12 cellular contexts compared by ENCODE assay signal in genomic region chr2:181570833-181571661, GRCh38.
DNase-seq lines count a peak whose midpoint lies in the region; ATAC-seq, FAIRE-seq and TF ChIP-seq lines count a peak whose summit lies in the region.
"Had no signal": no experiment of that assay in that cellular context is flagged by ENCODE, and none has a peak within 500 bp of the region (broad histone marks: within the 10 kb centered on the region; RNA-seq: fewer than 3 reads in every experiment).

No MANE protein-coding gene starts in this region.

- intact Hi-C loops in upper lobe of right lung (cut with DNase I), result no loop called here

- TF ChIP-seq POLR2A in H54 (IDR thresholded peaks at IDR 0.05; ENCODE audit: low read depth, low read length), result no peak

- no peaks in the 10 kb centered on the region for H3K36me3 Mint-ChIP-seq in activated naive CD8-positive, alpha-beta T cell treated with anti-CD3 and anti-CD28 coated beads, Interleukin-2, amount 10 ng/mL, durations not matched to agents 7 days and 5 days
- no peaks in the 10 kb centered on the region for H3K36me3 Mint-ChIP-seq in activated naive CD8-positive, alpha-beta T cell treated with anti-CD3 and anti-CD28 coated beads, Interleukin-2, amount 50 U/mL, for 24 hours (ENCODE audit: low read depth)
- H3K36me3 Mint-ChIP-seq in endodermal cell (ENCODE audit: low read depth), result no peaks in the 10 kb centered on the region
- H3K36me3 Mint-ChIP-seq in activated T-cell treated with anti-CD3 and anti-CD28 coated beads, Interleukin-2, amount 50 U/mL, for 72 hours (ENCODE audit: insufficient read depth in 2 of 2), result no peaks in the 10 kb centered on the region
- H3K36me3 Mint-ChIP-seq: CD8-positive, alpha-beta memory T cell had no signal

- H3K27ac ChIP-seq in endodermal cell (ENCODE audit: low read depth, low read length) (no peak overlapping the region), upper lobe of right lung (no peak overlapping the region)
- H3K27ac ChIP-seq: SJSA1 had no signal

- peak overlapping the region; percentile 2 for H3K4me3 Mint-ChIP-seq in activated naive CD8-positive, alpha-beta T cell treated with anti-CD3 and anti-CD28 coated beads, Interleukin-2, amount 10 ng/mL, durations not matched to agents 7 days and 5 days
- no peak overlapping the region for H3K4me3 Mint-ChIP-seq in activated naive CD8-positive, alpha-beta T cell treated with anti-CD3 and anti-CD28 coated beads, Interleukin-2, amount 50 U/mL, for 24 hours
- H3K4me3 Mint-ChIP-seq in endodermal cell, result no peak overlapping the region
- peak overlapping the region in 1 of 2 donors; percentile 38 for H3K4me3 Mint-ChIP-seq in activated T-cell treated with anti-CD3 and anti-CD28 coated beads, Interleukin-2, amount 50 U/mL, for 72 hours

- TF ChIP-seq CTCF in endodermal cell (conservative IDR thresholded peaks at IDR 0.05) (peak; percentile 44), upper lobe of right lung (IDR thresholded peaks at IDR 0.05) (peak; percentile 30)

- 94 to 100% methylated on average over 2 to 4 of the region's 4 CpGs for WGBS in endodermal cell (ENCODE audit: insufficient coverage in 1 of 2, insufficient read length in 1 of 2), 2 experiments

- H3K27me3 ChIP-seq in endodermal cell (ENCODE audit: control insufficient read depth, insufficient read depth, low read length, poor library complexity, severe bottlenecking), result peaks cover 43% of the 10 kb centered on the region
- H3K27me3 ChIP-seq in upper lobe of right lung, result no peaks in the 10 kb centered on the region

- peaks cover 6% of the 10 kb centered on the region for H3K4me1 Mint-ChIP-seq in activated naive CD8-positive, alpha-beta T cell treated with anti-CD3 and anti-CD28 coated beads, Interleukin-2, amount 10 ng/mL, durations not matched to agents 7 days and 5 days
- no peaks in the 10 kb centered on the region for H3K4me1 Mint-ChIP-seq in activated naive CD8-positive, alpha-beta T cell treated with anti-CD3 and anti-CD28 coated beads, Interleukin-2, amount 50 U/mL, for 24 hours
- peaks cover 21% of the 10 kb centered on the region for H3K4me1 Mint-ChIP-seq in endodermal cell
- no peaks in the 10 kb centered on the region for H3K4me1 Mint-ChIP-seq in activated T-cell treated with anti-CD3 and anti-CD28 coated beads, Interleukin-2, amount 50 U/mL, for 72 hours (ENCODE audit: low read depth)

- ATAC-seq in activated naive CD8-positive, alpha-beta T cell treated with anti-CD3 and anti-CD28 coated beads, Interleukin-2, amount 10 ng/mL, durations not matched to agents 7 days and 5 days (ENCODE audit: low read depth), result no peak
- ATAC-seq in activated naive CD8-positive, alpha-beta T cell treated with anti-CD3 and anti-CD28 coated beads, Interleukin-2, amount 50 U/mL, for 24 hours, result no peak
- ATAC-seq in upper lobe of right lung, result no peak
- no peak for ATAC-seq in activated T-cell treated with anti-CD3 and anti-CD28 coated beads, Interleukin-2, amount 50 U/mL, for 72 hours (replicated peaks in 1 of 2)
- ATAC-seq: sciatic nerve had no signal

- no peak overlapping the region for H3K9ac ChIP-seq in endodermal cell (ENCODE audit: extremely low read depth, low read length, poor library complexity, severe bottlenecking)

- DNase-seq in activated naive CD8-positive, alpha-beta T cell treated with anti-CD3 and anti-CD28 coated beads, Interleukin-2, amount 10 ng/mL, durations not matched to agents 7 days and 5 days, result no peak
- DNase-seq in activated naive CD8-positive, alpha-beta T cell treated with anti-CD3 and anti-CD28 coated beads, Interleukin-2, amount 50 U/mL, for 24 hours, result no peak
- peak; percentile 9 for DNase-seq in NCI-H446 treated with DMSO at 0.1 percent for 48 hours (lab: John Stamatoyannopoulos, UW)
- DNase-seq in endodermal cell, result no peak
- DNase-seq in upper lobe of right lung, result no peak
- no peak for DNase-seq in H54 (ENCODE audit: insufficient read length, low spot score)
- DNase-seq in activated naive CD4-positive, alpha-beta T cell treated with anti-CD3 and anti-CD28 coated beads, Interleukin-2, amount 50 U/mL, for 16 hours, result no peak
- DNase-seq in activated T-cell treated with anti-CD3 and anti-CD28 coated beads, Interleukin-2, amount 50 U/mL, for 72 hours, result no peak
- DNase-seq: CD8-positive, alpha-beta memory T cell; KG1 had no signal

- H3K36me3 ChIP-seq in endodermal cell (ENCODE audit: control insufficient read depth, insufficient read depth, low read length) (no peaks in the 10 kb centered on the region), upper lobe of right lung (no peaks in the 10 kb centered on the region)
- H3K36me3 ChIP-seq: SJSA1 had no signal

- H3K4me3 ChIP-seq in endodermal cell (ENCODE audit: low read length) (no peak overlapping the region), upper lobe of right lung (no peak overlapping the region)
- H3K4me3 ChIP-seq: SJSA1 had no signal

- H3K9me3 ChIP-seq in endodermal cell (ENCODE audit: control insufficient read depth, low read length) (no peaks in the 10 kb centered on the region), upper lobe of right lung (no peaks in the 10 kb centered on the region)
- H3K9me3 ChIP-seq: SJSA1 had no signal

- H3K9me3 Mint-ChIP-seq in activated naive CD8-positive, alpha-beta T cell treated with anti-CD3 and anti-CD28 coated beads, Interleukin-2, amount 10 ng/mL, durations not matched to agents 7 days and 5 days, result no peaks in the 10 kb centered on the region
- H3K9me3 Mint-ChIP-seq in activated naive CD8-positive, alpha-beta T cell treated with anti-CD3 and anti-CD28 coated beads, Interleukin-2, amount 50 U/mL, for 24 hours, result no peaks in the 10 kb centered on the region
- H3K9me3 Mint-ChIP-seq in endodermal cell, result no peaks in the 10 kb centered on the region
- no peaks in the 10 kb centered on the region for H3K9me3 Mint-ChIP-seq in activated T-cell treated with anti-CD3 and anti-CD28 coated beads, Interleukin-2, amount 50 U/mL, for 72 hours
- H3K9me3 Mint-ChIP-seq: CD8-positive, alpha-beta memory T cell had no signal

- no peak for FAIRE-seq in H54 (lab: Jason Lieb, UNC)

- no peak overlapping the region for H3K27ac Mint-ChIP-seq in activated naive CD8-positive, alpha-beta T cell treated with anti-CD3 and anti-CD28 coated beads, Interleukin-2, amount 10 ng/mL, durations not matched to agents 7 days and 5 days
- no peak overlapping the region for H3K27ac Mint-ChIP-seq in activated naive CD8-positive, alpha-beta T cell treated with anti-CD3 and anti-CD28 coated beads, Interleukin-2, amount 50 U/mL, for 24 hours
- no peak overlapping the region for H3K27ac Mint-ChIP-seq in endodermal cell
- no peak overlapping the region for H3K27ac Mint-ChIP-seq in activated T-cell treated with anti-CD3 and anti-CD28 coated beads, Interleukin-2, amount 50 U/mL, for 72 hours
- H3K27ac Mint-ChIP-seq: CD8-positive, alpha-beta memory T cell had no signal

- H3K27me3 Mint-ChIP-seq in activated naive CD8-positive, alpha-beta T cell treated with anti-CD3 and anti-CD28 coated beads, Interleukin-2, amount 10 ng/mL, durations not matched to agents 7 days and 5 days, result peaks cover 2% of the 10 kb centered on the region
- H3K27me3 Mint-ChIP-seq in activated naive CD8-positive, alpha-beta T cell treated with anti-CD3 and anti-CD28 coated beads, Interleukin-2, amount 50 U/mL, for 24 hours, result peaks cover 6% of the 10 kb centered on the region
- peaks cover 20% of the 10 kb centered on the region for H3K27me3 Mint-ChIP-seq in endodermal cell (ENCODE audit: insufficient read depth)
- H3K27me3 Mint-ChIP-seq in activated T-cell treated with anti-CD3 and anti-CD28 coated beads, Interleukin-2, amount 50 U/mL, for 72 hours (ENCODE audit: low read depth), result peaks cover 6% of the 10 kb centered on the region

- H3K4me1 ChIP-seq in endodermal cell (ENCODE audit: control insufficient read depth, insufficient read depth, low read length) (peaks cover 7% of the 10 kb centered on the region), upper lobe of right lung (no peaks in the 10 kb centered on the region)
- H3K4me1 ChIP-seq: SJSA1 had no signal

- POLR2A ChIA-PET in activated naive CD8-positive, alpha-beta T cell treated with anti-CD3 and anti-CD28 coated beads, Interleukin-2, amount 10 ng/mL, durations not matched to agents 7 days and 5 days (lab: Charles Lee), result no interaction called here
